Comparison of ENCODE assay signal across 8 cellular contexts in genomic region chr1:56820755-56821461, GRCh38. TPM values are rescaled to one million over a fixed set of nuclear protein-coding genes. Genes with fewer than 3 reads are reported as not detected.
DNase-seq lines count a peak whose midpoint lies in the region; ATAC-seq and TF ChIP-seq lines count a peak whose summit lies in the region.

No MANE protein-coding gene starts in this region.

- TF ChIP-seq POLR2A in right lobe of liver (IDR thresholded peaks at IDR 0.05), result no peak

- H3K27ac ChIP-seq in coronary artery (no peak overlapping the region), right lobe of liver (peak overlapping the region in 1 of 3 donors; percentile 95)

- intact Hi-C loops in right lobe of liver (cut with DNase I), result loop anchor here in 1 of 2 donors (10.0 kb wide), 1 partner anchor 234 kb away; no protein-coding TSS in a partner anchor

- H3K4me3 ChIP-seq in BE2C (ENCODE audit: low read depth, low read length), result no peak overlapping the region
- peak overlapping the region; percentile 21 for H3K4me3 ChIP-seq in coronary artery
- H3K4me3 ChIP-seq in right lobe of liver, result no peak overlapping the region

- peak; percentile 75 for DNase-seq in BE2C
- DNase-seq in NCI-H345 (lab: John Stamatoyannopoulos, UW), result peak; percentile 84
- DNase-seq in activated CD4-positive, alpha-beta T cell treated with anti-CD3 and anti-CD28 coated beads for 4 hours, result peak; percentile 36 to 46
- no peak for DNase-seq in coronary artery (ENCODE audit: low spot score)
- DNase-seq in right lobe of liver, result peak; percentile 86 to 92 (median 88)
- DNase-seq in stimulated activated CD8-positive, alpha-beta memory T cell treated with anti-CD3 and anti-CD28 coated beads, Interleukin-12 subunit alpha, Interleukin-12 subunit beta, amount 100 ng/mL, for 1 hour (ENCODE audit: low read depth), result peak; percentile 33

- H3K9me3 ChIP-seq in BE2C (no peaks in the 10 kb centered on the region), right lobe of liver (no peaks in the 10 kb centered on the region)

- H3K27me3 ChIP-seq in BE2C, result no peaks in the 10 kb centered on the region
- H3K27me3 ChIP-seq in right lobe of liver, result no peaks in the 10 kb centered on the region

- WGBS in right lobe of liver (ENCODE audit: insufficient coverage, low coverage, low lambda C conversion rate, missing lambda C conversion rate), result 8% methylated on average over 6 of the region's 7 CpGs

- ATAC-seq in GM18909 (IDR thresholded peaks at IDR 0.05; ENCODE audit: poor library complexity, unreplicated experiment), result peak; percentile 74
- peak; percentile 70 for ATAC-seq in HG03159 (IDR thresholded peaks at IDR 0.05; ENCODE audit: unreplicated experiment)
- ATAC-seq in right lobe of liver, result peak; percentile 53 to 67 (median 62)

- no peaks in the 10 kb centered on the region for H3K4me1 ChIP-seq in BE2C
- H3K4me1 ChIP-seq in right lobe of liver, result peaks cover 0 to 29% (median 11%) of the 10 kb centered on the region in 4 donors

- no peaks in the 10 kb centered on the region for H3K36me3 ChIP-seq in BE2C
- no peaks in the 10 kb centered on the region for H3K36me3 ChIP-seq in right lobe of liver

- TF ChIP-seq CTCF in BE2C (IDR thresholded peaks at IDR 0.05; ENCODE audit: low read depth, low read length) (peak; percentile 80), coronary artery (IDR thresholded peaks at IDR 0.05) (peak; percentile 83), right lobe of liver (IDR thresholded peaks at IDR 0.05) (peak; percentile 95 to 99 (median 98))

RNA-seq across cellular contexts. Expression of gene FYB2, which starts 1.7 kb away (rescaled TPM):
- polyA plus RNA-seq in BE2C (2012; ENCODE audit: insufficient read depth, insufficient read length, low read depth), result not detected
- 10 to 100 TPM; 11.2 to 27.5 (median 16.1) TPM for total RNA-seq in right lobe of liver

RNA-seq across cellular contexts. Expression of gene C8A, which starts 33.7 kb away (rescaled TPM):
- polyA plus RNA-seq in BE2C (2012; ENCODE audit: insufficient read depth, insufficient read length, low read depth), result not detected
- 100 to 1,000 TPM; 177 to 432 (median 299) TPM for total RNA-seq in right lobe of liver
